ENCODE assay signal across 20 cellular contexts in genomic region chr12:19675361-19675760, GRCh38.
A peak's percentile ranks its signal among the peaks of the same experiment; 100 is the strongest.
DNase-seq lines count a peak whose midpoint lies in the region; ATAC-seq, FAIRE-seq and TF ChIP-seq lines count a peak whose summit lies in the region.
"Had no signal": no experiment of that assay in that cellular context is flagged by ENCODE, and none has a peak within 500 bp of the region (broad histone marks: within the 10 kb centered on the region; RNA-seq: fewer than 3 reads in every experiment).

No MANE protein-coding gene starts in this region.

- H3K4me3 ChIP-seq in OCI-LY3 (ENCODE audit: low read length), result no peak overlapping the region
- H3K4me3 ChIP-seq: GM23248, MG63, suprapubic skin had no signal

- intact Hi-C loops in head of caudate nucleus (cut with DNase I), result no loop called here

- no peak overlapping the region for H2AFZ ChIP-seq in OCI-LY3 (ENCODE audit: low read depth, low read length)
- H2AFZ ChIP-seq: GM23248 had no signal

- H3K79me2 ChIP-seq in OCI-LY3 (ENCODE audit: low read length), result no peaks in the 10 kb centered on the region

- H3K9ac ChIP-seq in OCI-LY3 (ENCODE audit: low read length), result no peak overlapping the region
- H3K9ac ChIP-seq: GM23248 had no signal

- TF ChIP-seq CTCF in OCI-LY3 (IDR thresholded peaks at IDR 0.05; ENCODE audit: low read depth, low read length) (no peak), RWPE1 (conservative IDR thresholded peaks at IDR 0.05; ENCODE audit: low read depth) (no peak)

- no peak overlapping the region for H3K27ac ChIP-seq in OCI-LY3 (ENCODE audit: low read length)
- H3K27ac ChIP-seq in RWPE1, result no peak overlapping the region
- H3K27ac ChIP-seq: brain microvascular endothelial cell, GM23248, suprapubic skin had no signal

- peak; percentile 95 for ATAC-seq in GM18868 (IDR thresholded peaks at IDR 0.05; ENCODE audit: unreplicated experiment)
- ATAC-seq in HG02885 (IDR thresholded peaks at IDR 0.05; ENCODE audit: poor library complexity, unreplicated experiment), result peak; percentile 93
- ATAC-seq: left lobe of liver had no signal

- no peaks in the 10 kb centered on the region for H3K27me3 ChIP-seq in OCI-LY3 (ENCODE audit: low read depth, low read length)
- H3K27me3 ChIP-seq: brain microvascular endothelial cell, MG63, suprapubic skin had no signal

- CTCF ChIA-PET in RWPE1 (lab: Yijun Ruan, JAX), result no interaction called here

- peaks cover 12% of the 10 kb centered on the region for H3K4me1 ChIP-seq in OCI-LY3 (ENCODE audit: low read length)
- H3K4me1 ChIP-seq: suprapubic skin had no signal

- DNase-seq in GM12891 (ENCODE audit: insufficient read length, low spot score) (no peak), RWPE1 (ENCODE audit: low spot score) (no peak), head of caudate nucleus (no peak), NCI-H1436 treated with DMSO at 0.1 percent for 48 hours (lab: John Stamatoyannopoulos, UW) (no peak), NCI-H1105 treated with DMSO at 0.1 percent for 48 hours (lab: John Stamatoyannopoulos, UW) (no peak)
- DNase-seq: activated CD4-positive, alpha-beta T cell treated with anti-CD3 and anti-CD28 coated beads, Interleukin-2, amount 10 ng/mL, durations not matched to agents 7 days and 5 days; activated gamma-delta T cell; brain microvascular endothelial cell; GM23248; hypothalamus; MG63; NCI-H2081 treated with DMSO at 0.1 percent for 48 hours; Right ventricle myocardium superior; stimulated activated CD4-positive, alpha-beta T cell treated with anti-CD3 and anti-CD28 coated beads, Interleukin-12 subunit alpha, Interleukin-12 subunit beta, amount 100 ng/mL, for 4 hours had no signal

- H3K4me2 ChIP-seq in OCI-LY3 (ENCODE audit: low read length), result peak overlapping the region; percentile 27

- H4K20me1 ChIP-seq in OCI-LY3 (ENCODE audit: insufficient read depth, low read length), result no peaks in the 10 kb centered on the region

- FAIRE-seq in GM12891 (lab: Jason Lieb, UNC), result no peak
- FAIRE-seq: D721Med had no signal

- no peaks in the 10 kb centered on the region for H3K9me3 ChIP-seq in OCI-LY3 (ENCODE audit: insufficient read depth, low read length)
- H3K9me3 ChIP-seq: suprapubic skin had no signal

- TF ChIP-seq POLR2A in GM12891 (IDR thresholded peaks at IDR 0.05; ENCODE audit: low read depth, low read length), result no peak

- POLR2A ChIA-PET in RWPE1 (lab: Yijun Ruan, JAX; ENCODE audit: low non-redundant PET), result no interaction called here

- H3K36me3 ChIP-seq in OCI-LY3 (replicated peaks; ENCODE audit: low read depth, low read length), result no peaks in the 10 kb centered on the region
- H3K36me3 ChIP-seq: brain microvascular endothelial cell, MG63, suprapubic skin had no signal

TF ChIP-seq in GM12891, 5 proteins besides CTCF, POLR2A, EP300 and RAD21:
- TF ChIP-seq SPI1 (IDR thresholded peaks at IDR 0.05; ENCODE audit: low read depth, low read length) (no peak), POU2F2 (IDR thresholded peaks at IDR 0.05; ENCODE audit: low read depth, low read length) (peak; percentile 46; the same call in 1 of the 2 replicates)
